8 cellular contexts compared by ENCODE assay signal in genomic region chr1:183281553-183282091, GRCh38.
DNase-seq lines count a peak whose midpoint lies in the region; ATAC-seq lines count a peak whose summit lies in the region.

No MANE protein-coding gene starts in this region.

- H3K4me3 ChIP-seq in ACC112 (ENCODE audit: low read depth, low read length): no peak overlapping the region

- no peak overlapping the region for H3K4me3 Mint-ChIP-seq in activated CD8-positive, alpha-beta memory T cell treated with anti-CD3 and anti-CD28 coated beads, Interleukin-2, amount 10 ng/mL, durations not matched to agents 7 days and 5 days

- H3K4me1 Mint-ChIP-seq in activated CD8-positive, alpha-beta memory T cell treated with anti-CD3 and anti-CD28 coated beads, Interleukin-2, amount 10 ng/mL, durations not matched to agents 7 days and 5 days: peaks cover 3% of the 10 kb centered on the region

- H3K4me1 ChIP-seq in ACC112 (ENCODE audit: control insufficient read depth, insufficient read depth, low read length, unreplicated experiment): peaks cover 47% of the 10 kb centered on the region

- ATAC-seq in GM18867 (IDR thresholded peaks at IDR 0.05; ENCODE audit: unreplicated experiment): peak; percentile 67
- ATAC-seq in activated CD8-positive, alpha-beta memory T cell treated with anti-CD3 and anti-CD28 coated beads, Interleukin-2, amount 10 ng/mL, durations not matched to agents 7 days and 5 days: peak; percentile 80

- no peaks in the 10 kb centered on the region for H3K79me2 ChIP-seq in ACC112 (ENCODE audit: control insufficient read depth, insufficient read depth, low read length, unreplicated experiment)

- peaks cover 31% of the 10 kb centered on the region for H3K27me3 Mint-ChIP-seq in activated CD8-positive, alpha-beta memory T cell treated with anti-CD3 and anti-CD28 coated beads, Interleukin-2, amount 10 ng/mL, durations not matched to agents 7 days and 5 days

- no peak overlapping the region for H2AFZ ChIP-seq in ACC112 (ENCODE audit: low read length, unreplicated experiment)

- no peaks in the 10 kb centered on the region for H3K36me3 ChIP-seq in ACC112 (ENCODE audit: insufficient read depth, low read length)

- H3K36me3 Mint-ChIP-seq in activated CD8-positive, alpha-beta memory T cell treated with anti-CD3 and anti-CD28 coated beads, Interleukin-2, amount 10 ng/mL, durations not matched to agents 7 days and 5 days: no peaks in the 10 kb centered on the region

- H3K27me3 ChIP-seq in ACC112 (ENCODE audit: insufficient read depth, low read length): no peaks in the 10 kb centered on the region

- CTCF ChIA-PET in activated CD8-positive, alpha-beta memory T cell treated with anti-CD3 and anti-CD28 coated beads, Interleukin-2, amount 10 ng/mL, durations not matched to agents 7 days and 5 days (lab: Charles Lee): interaction anchor here (0.6 to 1.4 kb wide), 4 partner anchors 11 to 189 kb away, joined by 3 to 4 read pairs (median 3); no protein-coding TSS in a partner anchor

- no peak overlapping the region for H3K27ac Mint-ChIP-seq in activated CD8-positive, alpha-beta memory T cell treated with anti-CD3 and anti-CD28 coated beads, Interleukin-2, amount 10 ng/mL, durations not matched to agents 7 days and 5 days

- DNase-seq in HS-27A (ENCODE audit: low read depth) (peak; percentile 88), NOMO-1 (lab: John Stamatoyannopoulos, UW; ENCODE audit: unreplicated experiment in 2 of 2) (peak; percentile 58 to 76), epidermal melanocyte (ENCODE audit: insufficient read length, low spot score) (peak; percentile 86), middle frontal gyrus (ENCODE audit: extremely low spot score, low spot score) (peak; percentile 81)
- peak; percentile 79 for DNase-seq in activated CD8-positive, alpha-beta memory T cell treated with anti-CD3 and anti-CD28 coated beads, Interleukin-2, amount 10 ng/mL, durations not matched to agents 7 days and 5 days
- DNase-seq in stimulated activated CD8-positive, alpha-beta memory T cell treated with anti-CD3 and anti-CD28 coated beads, Interleukin-2, amount 100 ng/mL, for 1 hour (ENCODE audit: low read depth in 2 of 2): peak; percentile 16 to 35

- peak overlapping the region; percentile 97 for H3K27ac ChIP-seq in ACC112 (ENCODE audit: low read depth, low read length)

- H3K9me3 Mint-ChIP-seq in activated CD8-positive, alpha-beta memory T cell treated with anti-CD3 and anti-CD28 coated beads, Interleukin-2, amount 10 ng/mL, durations not matched to agents 7 days and 5 days (ENCODE audit: low read depth): no peaks in the 10 kb centered on the region

Comparison
In these comparisons a context has a peak if more than half of its experiments do, and no peak if none do; other contexts are left out.
1. DNase-seq: peak in every context shown above with its lines; median percentile 88 in HS-27A; 86 in epidermal melanocyte; 81 in middle frontal gyrus; 79 in activated CD8-positive, alpha-beta memory T cell treated with anti-CD3 and anti-CD28 coated beads, Interleukin-2, amount 10 ng/mL, durations not matched to agents 7 days and 5 days; 67 in NOMO-1; 26 in stimulated activated CD8-positive, alpha-beta memory T cell treated with anti-CD3 and anti-CD28 coated beads, Interleukin-2, amount 100 ng/mL, for 1 hour.